In genomic region chr10:51301644-51302043, GRCh38 we compare ENCODE assay signal across 13 cellular contexts.
DNase-seq lines count a peak whose midpoint lies in the region; ATAC-seq and TF ChIP-seq lines count a peak whose summit lies in the region.
"Had no signal": no experiment of that assay in that cellular context is flagged by ENCODE, and none has a peak within 500 bp of the region (broad histone marks: within the 10 kb centered on the region; RNA-seq: fewer than 3 reads in every experiment).

No MANE protein-coding gene starts in this region.

- no peaks in the 10 kb centered on the region for H3K4me1 Mint-ChIP-seq in activated CD8-positive, alpha-beta memory T cell treated with anti-CD3 and anti-CD28 coated beads, Interleukin-2, amount 10 ng/mL, durations not matched to agents 7 days and 5 days

- H3K36me3 ChIP-seq in ACC112 (ENCODE audit: insufficient read depth, low read length) (no peaks in the 10 kb centered on the region), osteoblast (ENCODE audit: insufficient read depth, low read length) (no peaks in the 10 kb centered on the region), PC-3 (ENCODE audit: low read depth, low read length) (no peaks in the 10 kb centered on the region)
- H3K36me3 ChIP-seq: neutrophil had no signal

- H2AFZ ChIP-seq in ACC112 (ENCODE audit: low read length, unreplicated experiment) (no peak overlapping the region), osteoblast (ENCODE audit: low read length) (no peak overlapping the region), PC-3 (ENCODE audit: low read length) (no peak overlapping the region)

- no peaks in the 10 kb centered on the region for H3K9me3 Mint-ChIP-seq in activated CD8-positive, alpha-beta memory T cell treated with anti-CD3 and anti-CD28 coated beads, Interleukin-2, amount 10 ng/mL, durations not matched to agents 7 days and 5 days (ENCODE audit: low read depth)
- peaks cover 4 to 9% of the 10 kb centered on the region in 2 donors for H3K9me3 Mint-ChIP-seq in activated naive CD4-positive, alpha-beta T cell treated with anti-CD3 and anti-CD28 coated beads, Interleukin-2, amount 50 U/mL, for 72 hours
- H3K9me3 Mint-ChIP-seq: stimulated activated naive CD8-positive, alpha-beta T cell treated with anti-CD3 and anti-CD28 coated beads, Interleukin-15, Interleukin-2, amounts not matched to agents 100 ng/mL and 50 ng/mL, for 24 hours had no signal

- no peaks in the 10 kb centered on the region for H3K27me3 ChIP-seq in ACC112 (ENCODE audit: insufficient read depth, low read length)
- H3K27me3 ChIP-seq in osteoblast (ENCODE audit: insufficient read depth, low read length) = no peaks in the 10 kb centered on the region
- H3K27me3 ChIP-seq in PC-3 (ENCODE audit: low read length) = no peaks in the 10 kb centered on the region
- H3K27me3 ChIP-seq: neutrophil had no signal

- H3K36me3 Mint-ChIP-seq in activated CD8-positive, alpha-beta memory T cell treated with anti-CD3 and anti-CD28 coated beads, Interleukin-2, amount 10 ng/mL, durations not matched to agents 7 days and 5 days = no peaks in the 10 kb centered on the region
- no peaks in the 10 kb centered on the region for H3K36me3 Mint-ChIP-seq in activated naive CD4-positive, alpha-beta T cell treated with anti-CD3 and anti-CD28 coated beads, Interleukin-2, amount 50 U/mL, for 72 hours

- H3K9me3 ChIP-seq in osteoblast (ENCODE audit: low read depth, low read length) (no peaks in the 10 kb centered on the region), PC-3 (ENCODE audit: low read length) (no peaks in the 10 kb centered on the region)
- H3K9me3 ChIP-seq: neutrophil had no signal

- H3K4me1 ChIP-seq in ACC112 (ENCODE audit: control insufficient read depth, insufficient read depth, low read length, unreplicated experiment) (peaks cover 35% of the 10 kb centered on the region), osteoblast (ENCODE audit: insufficient read depth, low read length) (peaks cover 7% of the 10 kb centered on the region), PC-3 (ENCODE audit: insufficient read depth, low read length) (peaks cover 17% of the 10 kb centered on the region)

- H3K4me3 ChIP-seq in ACC112 (ENCODE audit: low read depth, low read length) (no peak overlapping the region), osteoblast (ENCODE audit: insufficient read depth, low read length) (no peak overlapping the region), PC-3 (ENCODE audit: low read length) (no peak overlapping the region)

- H3K79me2 ChIP-seq in ACC112 (ENCODE audit: control insufficient read depth, insufficient read depth, low read length, unreplicated experiment) (no peaks in the 10 kb centered on the region), osteoblast (ENCODE audit: insufficient read depth, low read length) (no peaks in the 10 kb centered on the region), PC-3 (ENCODE audit: low read length) (no peaks in the 10 kb centered on the region)

- H3K4me3 Mint-ChIP-seq in activated CD8-positive, alpha-beta memory T cell treated with anti-CD3 and anti-CD28 coated beads, Interleukin-2, amount 10 ng/mL, durations not matched to agents 7 days and 5 days = no peak overlapping the region
- H3K4me3 Mint-ChIP-seq: stimulated activated naive CD8-positive, alpha-beta T cell treated with anti-CD3 and anti-CD28 coated beads, Interleukin-15, Interleukin-2, amounts not matched to agents 100 ng/mL and 50 ng/mL, for 24 hours had no signal

- H3K27ac ChIP-seq in ACC112 (ENCODE audit: low read depth, low read length) = peak overlapping the region; percentile 36; the same call in 1 of the 2 replicates
- H3K27ac ChIP-seq in osteoblast (ENCODE audit: low read depth, low read length) = peak overlapping the region; percentile 35
- no peak overlapping the region for H3K27ac ChIP-seq in PC-3 (ENCODE audit: low read length)
- H3K27ac ChIP-seq: neutrophil, RWPE1 had no signal

- TF ChIP-seq CTCF in osteoblast (IDR thresholded peaks at IDR 0.05; ENCODE audit: extremely low read depth, low read depth, low read length) (no peak), PC-3 (conservative IDR thresholded peaks at IDR 0.05; ENCODE audit: low read depth, low read length) (no peak)

- CTCF ChIA-PET in PC-3 (lab: Charles Lee) = no interaction called here
- CTCF ChIA-PET in activated CD8-positive, alpha-beta memory T cell treated with anti-CD3 and anti-CD28 coated beads, Interleukin-2, amount 10 ng/mL, durations not matched to agents 7 days and 5 days (lab: Charles Lee) = no interaction called here

- H3K9me2 ChIP-seq in PC-3 (replicated peaks; ENCODE audit: low read length) = no peaks in the 10 kb centered on the region

- intact Hi-C loops in Right ventricle myocardium superior (cut with DNase I) (no loop called here), PC-3 (cut with micrococcal nuclease) (loop anchor here (1.0 to 2.0 kb wide), 4 partner anchors 80 to 229 kb away; no protein-coding TSS in a partner anchor)

- no peaks in the 10 kb centered on the region for H4K20me1 ChIP-seq in osteoblast (ENCODE audit: insufficient read depth, low read length)
- H4K20me1 ChIP-seq in PC-3 (ENCODE audit: low read length) = no peaks in the 10 kb centered on the region

- ATAC-seq in Right ventricle myocardium superior (ENCODE audit: poor library complexity) (peak; percentile 50), PC-3 (no peak; the same call in 1 of the 2 replicates)
- ATAC-seq in activated CD8-positive, alpha-beta memory T cell treated with anti-CD3 and anti-CD28 coated beads, Interleukin-2, amount 10 ng/mL, durations not matched to agents 7 days and 5 days = no peak
- ATAC-seq in activated naive CD4-positive, alpha-beta T cell treated with anti-CD3 and anti-CD28 coated beads, Interleukin-2, amount 50 U/mL, for 72 hours = no peak

- POLR2A ChIA-PET in PC-3 (lab: Charles Lee; ENCODE audit: unreplicated experiment) = no interaction called here

- no peak overlapping the region for H3K4me2 ChIP-seq in osteoblast (ENCODE audit: insufficient read depth, low read length)
- H3K4me2 ChIP-seq in PC-3 (ENCODE audit: low read length) = no peak overlapping the region

- no TSS peak for BruUV-seq in PC-3 (replicated peaks; lab: Mats Ljungman, UMichigan)

- no peaks in the 10 kb centered on the region for H3K27me3 Mint-ChIP-seq in activated CD8-positive, alpha-beta memory T cell treated with anti-CD3 and anti-CD28 coated beads, Interleukin-2, amount 10 ng/mL, durations not matched to agents 7 days and 5 days
- H3K27me3 Mint-ChIP-seq: stimulated activated naive CD8-positive, alpha-beta T cell treated with anti-CD3 and anti-CD28 coated beads, Interleukin-15, Interleukin-2, amounts not matched to agents 100 ng/mL and 50 ng/mL, for 24 hours had no signal

- peak; percentile 25 for DNase-seq in RKO (ENCODE audit: low spot score)
- no peak for DNase-seq in Right ventricle myocardium superior
- DNase-seq in osteoblast (ENCODE audit: insufficient read length, low spot score, missing footprints) = peak; percentile 62
- no peak for DNase-seq in PC-3
- no peak for DNase-seq in NCI-H2081 (lab: John Stamatoyannopoulos, UW)
- DNase-seq in activated CD8-positive, alpha-beta memory T cell treated with anti-CD3 and anti-CD28 coated beads, Interleukin-2, amount 10 ng/mL, durations not matched to agents 7 days and 5 days = no peak
- DNase-seq in activated naive CD4-positive, alpha-beta T cell treated with anti-CD3 and anti-CD28 coated beads, Interleukin-2, amount 50 U/mL, for 72 hours (ENCODE audit: low spot score in 2 of 2) = no peak
- DNase-seq: effector CD8-positive, alpha-beta T cell; stimulated activated CD4-positive, alpha-beta T cell treated with anti-CD3 and anti-CD28 coated beads, Interleukin-2, amount 100 ng/mL, for 48 hours had no signal

- no peak overlapping the region for H3K9ac ChIP-seq in PC-3 (ENCODE audit: low read length)

- H3K27ac Mint-ChIP-seq in activated CD8-positive, alpha-beta memory T cell treated with anti-CD3 and anti-CD28 coated beads, Interleukin-2, amount 10 ng/mL, durations not matched to agents 7 days and 5 days = no peak overlapping the region
- H3K27ac Mint-ChIP-seq in activated naive CD4-positive, alpha-beta T cell treated with anti-CD3 and anti-CD28 coated beads, Interleukin-2, amount 50 U/mL, for 72 hours = no peak overlapping the region
- H3K27ac Mint-ChIP-seq: stimulated activated naive CD8-positive, alpha-beta T cell treated with anti-CD3 and anti-CD28 coated beads, Interleukin-15, Interleukin-2, amounts not matched to agents 100 ng/mL and 50 ng/mL, for 24 hours had no signal

- H3F3A ChIP-seq in PC-3 (ENCODE audit: low read length, unreplicated experiment) = no peaks in the 10 kb centered on the region

Comparison
In these comparisons a context has a peak if more than half of its experiments do, and no peak if none do; other contexts are left out.
1. DNase-seq: peak in RKO (single experiment) and osteoblast (single experiment); none in Right ventricle myocardium superior (single experiment), PC-3 (single experiment), NCI-H2081 (0 of 2), activated CD8-positive, alpha-beta memory T cell treated with anti-CD3 and anti-CD28 coated beads, Interleukin-2, amount 10 ng/mL, durations not matched to agents 7 days and 5 days (single experiment) and activated naive CD4-positive, alpha-beta T cell treated with anti-CD3 and anti-CD28 coated beads, Interleukin-2, amount 50 U/mL, for 72 hours (0 of 2).